In genomic region chrX:38973327-38973726, GRCh38 we compare ENCODE assay signal across 22 cellular contexts.
DNase-seq lines count a peak whose midpoint lies in the region; ATAC-seq, FAIRE-seq and TF ChIP-seq lines count a peak whose summit lies in the region.
"Had no signal": no experiment of that assay in that cellular context is flagged by ENCODE, and none has a peak within 500 bp of the region (broad histone marks: within the 10 kb centered on the region; RNA-seq: fewer than 3 reads in every experiment).

No MANE protein-coding gene starts in this region.

- TF ChIP-seq EP300 in K562 (IDR thresholded peaks at IDR 0.05; ENCODE audit: low read length), result no peak

- POLR2A ChIA-PET in K562 (lab: Yijun Ruan, JAX), result no interaction called here

- ATAC-seq in K562 (no peak), lower lobe of right lung (peak in 1 of 2 donors; percentile 45), GM21825 (IDR thresholded peaks at IDR 0.05; ENCODE audit: unreplicated experiment) (no peak)
- ATAC-seq: activated naive CD8-positive, alpha-beta T cell treated with anti-CD3 and anti-CD28 coated beads, Interleukin-2, amount 50 U/mL, for 24 hours; naive thymus-derived CD8-positive, alpha-beta T cell; sciatic nerve had no signal

- H2AFZ ChIP-seq in K562 (ENCODE audit: low read depth, low read length), result no peak overlapping the region

- H3K9me3 ChIP-seq in K562 (replicated peaks; ENCODE audit: control insufficient read depth, insufficient read depth, low read depth, low read length) (no peaks in the 10 kb centered on the region), lower lobe of right lung (no peaks in the 10 kb centered on the region), WERI-Rb-1 (ENCODE audit: severe bottlenecking) (no peaks in the 10 kb centered on the region)
- H3K9me3 ChIP-seq: ovary had no signal

- no TSS peak for BruUV-seq in K562 (replicated peaks; lab: Mats Ljungman, UMichigan)

- no peak for TF ChIP-seq POLR2A in K562 (conservative IDR thresholded peaks at IDR 0.05)

- intact Hi-C loops in K562 (cut with micrococcal nuclease), result no loop called here
- intact Hi-C loops in lower lobe of right lung (cut with DNase I), result no loop called here

- H3K9ac ChIP-seq in K562 (ENCODE audit: insufficient read depth in 1 of 2, low read depth in 2 of 2, low read length in 2 of 2), result no peak overlapping the region

- CTCF ChIA-PET in K562 (lab: Yijun Ruan, JAX; ENCODE audit: low intra/inter-chr PET ratio), result no interaction called here

- no peaks in the 10 kb centered on the region for H3K9me1 ChIP-seq in K562 (ENCODE audit: control insufficient read depth, insufficient read depth, low read length)

- H3K4me2 ChIP-seq in K562 (ENCODE audit: insufficient read depth, low read length), result no peak overlapping the region

- no peak for FAIRE-seq in K562 (lab: Jason Lieb, UNC)
- FAIRE-seq: endothelial cell of umbilical vein, TTC549 had no signal

- in situ Hi-C loops in K562 (cut with MboI), result no loop called here

- DNase-seq in ELF-1 (ENCODE audit: low read depth, low spot score) (peak; percentile 32), MV-4-11 (lab: John Stamatoyannopoulos, UW) (peak; percentile 17), K562 (ENCODE audit: extremely low read depth in 1 of 4, low spot score in 3 of 4) (no peak), lower lobe of right lung (peak; percentile 44), C1 segment of cervical spinal cord (lab: John Stamatoyannopoulos, UW) (no peak), WERI-Rb-1 (no peak)
- DNase-seq in activated effector memory CD4-positive, alpha-beta T cell treated with anti-CD3 and anti-CD28 coated beads, Interleukin-2, amount 50 U/mL, for 16 hours, result no peak
- DNase-seq: activated CD4-positive, alpha-beta T cell treated with anti-CD3 and anti-CD28 coated beads, Interleukin-2, amount 10 ng/mL, durations not matched to agents 24 days and 14 days; activated naive CD8-positive, alpha-beta T cell treated with anti-CD3 and anti-CD28 coated beads, Interleukin-2, amount 50 U/mL, for 24 hours; brain microvascular endothelial cell; dermis blood vessel endothelial cell; KG1; naive thymus-derived CD8-positive, alpha-beta T cell; NCI-H1092; NCI-H2029 treated with DMSO at 0.1 percent for 48 hours; NCI-H510A treated with DMSO at 0.1 percent for 48 hours; ovary had no signal

- TF ChIP-seq RAD21 in K562 (CRISPR knock-in tag; conservative IDR thresholded peaks at IDR 0.05 in 1 of 2, IDR thresholded peaks at IDR 0.05 in 1 of 2), result no peak

- no peaks in the 10 kb centered on the region for H3K4me1 ChIP-seq in K562 (replicated peaks in 1 of 2; ENCODE audit: control insufficient read depth in 2 of 2, insufficient read depth in 2 of 2, low read length in 2 of 2)
- peaks cover 5% of the 10 kb centered on the region for H3K4me1 ChIP-seq in lower lobe of right lung

- H4K20me1 ChIP-seq in K562 (replicated peaks; ENCODE audit: control insufficient read depth, insufficient read depth, low read length), result no peaks in the 10 kb centered on the region

- H3K27me3 ChIP-seq in K562 (ENCODE audit: control insufficient read depth in 2 of 2, insufficient read depth in 2 of 2, low read length in 2 of 2) (no peaks in the 10 kb centered on the region), lower lobe of right lung (ENCODE audit: low read depth) (no peaks in the 10 kb centered on the region), WERI-Rb-1 (ENCODE audit: insufficient read depth, low read depth, severe bottlenecking) (no peaks in the 10 kb centered on the region)
- H3K27me3 ChIP-seq: brain microvascular endothelial cell, ovary had no signal

- no peak overlapping the region for H3K27ac ChIP-seq in K562 (ENCODE audit: extremely low read depth, low read depth, low read length)
- no peak overlapping the region for H3K27ac ChIP-seq in lower lobe of right lung
- no peak overlapping the region for H3K27ac ChIP-seq in WERI-Rb-1
- H3K27ac ChIP-seq: brain microvascular endothelial cell, ovary, RWPE1 had no signal

- no peaks in the 10 kb centered on the region for H3K79me2 ChIP-seq in K562 (ENCODE audit: control insufficient read depth, insufficient read depth, low read length)

- 4% methylated on average over 3 of the region's 3 CpGs for WGBS in K562 (ENCODE audit: insufficient coverage, low coverage, missing lambda C conversion rate)

- TF ChIP-seq CTCF in K562 (IDR thresholded peaks at IDR 0.05 in 2 of 3, conservative IDR thresholded peaks at IDR 0.05 in 1 of 3; ENCODE audit: insufficient read depth in 2 of 3, low read depth in 1 of 3, low read length in 3 of 3) (no peak), lower lobe of right lung (IDR thresholded peaks at IDR 0.05) (no peak), WERI-Rb-1 (IDR thresholded peaks at IDR 0.05; ENCODE audit: low read depth, low read length) (no peak)

- H3K36me3 ChIP-seq in K562 (ENCODE audit: control insufficient read depth, insufficient read depth, low read length) (no peaks in the 10 kb centered on the region), lower lobe of right lung (no peaks in the 10 kb centered on the region), WERI-Rb-1 (no peaks in the 10 kb centered on the region)
- H3K36me3 ChIP-seq: brain microvascular endothelial cell, ovary had no signal

- H3K4me3 ChIP-seq in K562 (no peak overlapping the region), lower lobe of right lung (no peak overlapping the region), WERI-Rb-1 (ENCODE audit: low read depth, low read length) (no peak overlapping the region)
- H3K4me3 ChIP-seq: ovary had no signal

TF ChIP-seq in K562, 482 proteins besides CTCF, POLR2A, EP300 and RAD21:
- TF ChIP-seq ZNF175 (CRISPR knock-in tag; IDR thresholded peaks at IDR 0.05; ENCODE audit: low read depth) (peak; percentile 27; the same call in 1 of the 2 replicates), SAFB (IDR thresholded peaks at IDR 0.05; ENCODE audit: borderline replicate concordance, low read depth, low read length) (no peak), RBM39 (optimal IDR thresholded peaks at IDR 0.05; ENCODE audit: low read depth, low read length) (no peak), NR2C2 (CRISPR knock-in tag; IDR thresholded peaks at IDR 0.05) (no peak), NR2C2 (tag; IDR thresholded peaks at IDR 0.05) (peak; percentile 45; the same call in 1 of the 2 replicates), ZNF668 (CRISPR knock-in tag; IDR thresholded peaks at IDR 0.05) (no peak), HNRNPUL1 (IDR thresholded peaks at IDR 0.05; ENCODE audit: low read length) (no peak), ATF1 (CRISPR knock-in tag; IDR thresholded peaks at IDR 0.05) (no peak), ATF1 (tag; IDR thresholded peaks at IDR 0.05) (no peak), DPF2 (IDR thresholded peaks at IDR 0.05) (no peak), SNIP1 (IDR thresholded peaks at IDR 0.05; ENCODE audit: low read depth) (no peak), BACH1 (tag; IDR thresholded peaks at IDR 0.05) (no peak), SPI1 (IDR thresholded peaks at IDR 0.05; ENCODE audit: borderline replicate concordance, low read depth, low read length) (no peak), ZNF707 (CRISPR knock-in tag; conservative IDR thresholded peaks at IDR 0.05) (no peak), NEUROD1 (IDR thresholded peaks at IDR 0.05; ENCODE audit: borderline replicate concordance, low read depth, low read length, partially characterized antibody) (no peak), CEBPG (CRISPR knock-in tag; IDR thresholded peaks at IDR 0.05) (no peak), CEBPG (tag; conservative IDR thresholded peaks at IDR 0.05 in 1 of 2, IDR thresholded peaks at IDR 0.05 in 1 of 2) (peak in 1 of 2 experiments; percentile 66; a peak in 2 of 4 replicates), ZNF644 (tag; IDR thresholded peaks at IDR 0.05; ENCODE audit: low read depth) (no peak), ZMIZ1 (IDR thresholded peaks at IDR 0.05; ENCODE audit: low read depth in 2 of 2, low read length in 2 of 2) (no peak), ZNF79 (CRISPR knock-in tag; IDR thresholded peaks at IDR 0.05; ENCODE audit: low read depth) (no peak)
TF ChIP-seq in K562: peak in this region for 3.

Comparison
In these comparisons a context has a peak if more than half of its experiments do, and no peak if none do; other contexts are left out.
1. DNase-seq: peak in ELF-1 (single experiment), MV-4-11 (single experiment) and lower lobe of right lung (single experiment); none in K562 (0 of 4), C1 segment of cervical spinal cord (0 of 14), WERI-Rb-1 (single experiment) and activated effector memory CD4-positive, alpha-beta T cell treated with anti-CD3 and anti-CD28 coated beads, Interleukin-2, amount 50 U/mL, for 16 hours (single experiment).